In the genomic region with DNA sequence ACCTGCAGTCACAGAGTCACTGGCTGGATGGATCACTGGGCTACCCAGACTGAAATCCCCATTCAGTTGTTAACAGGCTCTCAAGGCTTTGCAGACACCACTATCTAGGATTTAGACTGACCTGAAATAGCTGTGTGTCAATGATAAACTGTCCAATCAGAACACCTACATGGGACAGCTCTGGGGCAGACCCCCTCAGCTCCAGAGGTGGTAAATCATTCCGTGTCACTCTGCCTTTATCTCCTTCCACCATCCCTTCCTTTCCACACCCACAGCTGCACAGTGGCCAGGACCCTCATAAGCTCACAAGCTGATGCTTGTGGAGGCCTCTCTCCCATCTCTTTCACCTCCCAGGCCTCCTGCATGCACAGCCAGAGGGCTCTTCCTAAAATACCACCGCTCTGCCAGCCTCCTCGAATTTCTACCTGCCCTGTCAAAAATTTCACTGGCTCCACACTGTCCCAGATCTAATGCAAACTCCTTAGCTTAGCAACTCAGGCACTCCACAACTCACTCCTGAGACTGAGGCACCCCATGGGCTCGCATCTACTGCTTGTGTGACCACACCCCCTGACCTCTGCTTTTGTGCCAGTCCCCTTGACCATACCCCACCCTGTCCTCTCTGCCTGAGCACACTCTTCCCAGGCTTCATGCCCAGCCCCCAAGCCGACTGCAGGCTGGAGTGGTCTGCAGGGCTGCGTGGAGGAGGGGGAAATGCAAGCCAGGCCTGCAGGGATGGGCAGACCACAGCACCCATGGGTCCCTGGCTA, we compare ENCODE assay signal across 1 cellular context.
TF ChIP-seq lines count a peak whose summit lies in the region.

No MANE protein-coding gene starts in this region.

TF ChIP-seq in GM23338, 12 proteins besides CTCF, POLR2A, EP300 and RAD21 (continued from another document):
- TF ChIP-seq ZNF462 (CRISPR knock-in tag; IDR thresholded peaks at IDR 0.05) (no peak), EZH2 (IDR thresholded peaks at IDR 0.05; ENCODE audit: low read depth, unreplicated experiment) (no peak), REST (IDR thresholded peaks at IDR 0.05; ENCODE audit: unreplicated experiment) (no peak), EZH2phosphoT487 (IDR thresholded peaks at IDR 0.05; ENCODE audit: unreplicated experiment) (no peak), STAT1 (IDR thresholded peaks at IDR 0.05; ENCODE audit: unreplicated experiment) (no peak), JUNB (IDR thresholded peaks at IDR 0.05; ENCODE audit: unreplicated experiment) (no peak), ZNF114 (CRISPR knock-in tag; IDR thresholded peaks at IDR 0.05) (no peak)
- TF ChIP-seq, protein P1, sequence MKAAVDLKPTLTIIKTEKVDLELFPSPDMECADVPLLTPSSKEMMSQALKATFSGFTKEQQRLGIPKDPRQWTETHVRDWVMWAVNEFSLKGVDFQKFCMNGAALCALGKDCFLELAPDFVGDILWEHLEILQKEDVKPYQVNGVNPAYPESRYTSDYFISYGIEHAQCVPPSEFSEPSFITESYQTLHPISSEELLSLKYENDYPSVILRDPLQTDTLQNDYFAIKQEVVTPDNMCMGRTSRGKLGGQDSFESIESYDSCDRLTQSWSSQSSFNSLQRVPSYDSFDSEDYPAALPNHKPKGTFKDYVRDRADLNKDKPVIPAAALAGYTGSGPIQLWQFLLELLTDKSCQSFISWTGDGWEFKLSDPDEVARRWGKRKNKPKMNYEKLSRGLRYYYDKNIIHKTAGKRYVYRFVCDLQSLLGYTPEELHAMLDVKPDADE (IDR thresholded peaks at IDR 0.05), result no peak
